Comparison of ENCODE assay signal across 10 cellular contexts in the genomic region with DNA sequence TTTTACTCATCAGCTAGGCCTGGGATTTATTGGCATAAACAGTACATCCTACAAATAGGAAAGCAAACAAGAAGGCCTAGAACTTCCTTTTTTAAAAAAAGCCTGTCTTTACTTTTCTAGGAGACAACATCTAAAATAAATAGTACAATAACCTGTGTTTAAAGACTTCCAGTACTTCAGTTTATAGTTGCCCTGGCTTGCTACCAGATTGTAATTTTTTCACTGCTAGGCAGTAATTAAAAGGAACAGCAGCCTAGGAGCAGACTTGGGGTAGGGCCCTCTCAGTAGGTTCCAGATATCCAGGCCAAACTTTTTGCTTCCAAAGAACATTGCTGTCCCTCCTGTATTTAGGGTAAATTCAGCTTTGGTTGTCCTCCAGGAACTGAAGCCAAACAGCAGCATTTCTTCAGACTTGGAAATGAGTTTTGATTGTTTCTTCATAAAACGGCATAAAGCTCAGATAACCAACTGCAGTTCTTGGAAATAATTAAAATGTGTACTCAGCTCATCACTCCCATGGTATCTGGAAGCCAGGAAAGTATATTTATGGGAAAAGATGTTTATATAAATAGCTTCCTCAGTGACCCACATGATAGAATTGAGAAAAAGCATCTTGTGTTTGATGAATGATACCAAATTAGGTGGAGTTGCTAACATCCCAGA.
DNase-seq lines count a peak whose midpoint lies in the region; ATAC-seq and TF ChIP-seq lines count a peak whose summit lies in the region.
"Had no signal": no experiment of that assay in that cellular context is flagged by ENCODE, and none has a peak within 500 bp of the region (broad histone marks: within the 10 kb centered on the region; RNA-seq: fewer than 3 reads in every experiment).

No MANE protein-coding gene starts in this region.

- ATAC-seq in HG02759 (IDR thresholded peaks at IDR 0.05; ENCODE audit: unreplicated experiment) = no peak
- no peak for ATAC-seq in GM18909 (IDR thresholded peaks at IDR 0.05; ENCODE audit: poor library complexity, unreplicated experiment)
- no peak for ATAC-seq in HG03139 (IDR thresholded peaks at IDR 0.05; ENCODE audit: unreplicated experiment)

- peak overlapping the region; percentile 51 for H3K9ac ChIP-seq in adipocyte (ENCODE audit: low read length)

- peak; percentile 57 for DNase-seq in GM04503 (ENCODE audit: low read depth)
- DNase-seq in adipocyte (ENCODE audit: low read depth) = peak; percentile 58
- DNase-seq in right atrium auricular region (ENCODE audit: low spot score) = no peak
- DNase-seq in stomach = no peak
- DNase-seq in GM10266 (ENCODE audit: extremely low spot score) = no peak
- DNase-seq: GDM1, NCI-H748 treated with DMSO at 0.1 percent for 48 hours had no signal

- TF ChIP-seq CTCF in right atrium auricular region (IDR thresholded peaks at IDR 0.05) = no peak
- no peak for TF ChIP-seq CTCF in stomach (IDR thresholded peaks at IDR 0.05)
- TF ChIP-seq CTCF in GM10266 (IDR thresholded peaks at IDR 0.05; ENCODE audit: control insufficient read depth, insufficient read depth, low read depth, missing control alignments) = no peak

- H3K9me3 ChIP-seq in adipocyte (ENCODE audit: control insufficient read depth, low read length) (no peaks in the 10 kb centered on the region), right atrium auricular region (no peaks in the 10 kb centered on the region), stomach (no peaks in the 10 kb centered on the region)

- TF ChIP-seq POLR2A in stomach (IDR thresholded peaks at IDR 0.05) = no peak

- H3K4me3 ChIP-seq in adipocyte (ENCODE audit: low read length) (no peak overlapping the region), right atrium auricular region (no peak overlapping the region), stomach (no peak overlapping the region)

- H3K36me3 ChIP-seq in adipocyte (ENCODE audit: control insufficient read depth, insufficient read depth, low read length, severe bottlenecking) (no peaks in the 10 kb centered on the region), right atrium auricular region (no peaks in the 10 kb centered on the region), stomach (no peaks in the 10 kb centered on the region)

- H3K27me3 ChIP-seq in adipocyte (replicated peaks; ENCODE audit: control insufficient read depth, insufficient read depth, low read length) = no peaks in the 10 kb centered on the region
- H3K27me3 ChIP-seq in right atrium auricular region = no peaks in the 10 kb centered on the region
- no peaks in the 10 kb centered on the region for H3K27me3 ChIP-seq in stomach

- 5 to 33% (median 21%) methylated on average over 1 of the region's 1 CpG for WGBS in stomach, 5 donors

- TF ChIP-seq EP300 in stomach (IDR thresholded peaks at IDR 0.05) = no peak

- intact Hi-C loops in stomach (cut with DNase I; ENCODE audit: low total_unique reads) = no loop called here

- H3K27ac ChIP-seq in right atrium auricular region (peak overlapping the region; percentile 6 to 79), stomach (peak overlapping the region; percentile 57 to 68 (median 60))

- H3K4me1 ChIP-seq in adipocyte (ENCODE audit: control insufficient read depth, insufficient read depth, low read length) (peaks cover 49% of the 10 kb centered on the region), right atrium auricular region (peaks cover 0 to 23% of the 10 kb centered on the region in 2 donors), stomach (peaks cover 6 to 54% (median 34%) of the 10 kb centered on the region in 4 donors)

Comparison
In these comparisons a context has a peak if more than half of its experiments do, and no peak if none do; other contexts are left out.
1. DNase-seq: peak in GM04503 (single experiment) and adipocyte (single experiment); none in right atrium auricular region (single experiment), stomach (single experiment) and GM10266 (single experiment).